In genomic region chr19:6718111-6718740, GRCh38 we compare ENCODE assay signal across 25 cellular contexts. TPM values are rescaled to one million over a fixed set of nuclear protein-coding genes. Genes with fewer than 3 reads are reported as not detected.
DNase-seq lines count a peak whose midpoint lies in the region; ATAC-seq and TF ChIP-seq lines count a peak whose summit lies in the region.
"Had no signal": no experiment of that assay in that cellular context is flagged by ENCODE, and none has a peak within 500 bp of the region (broad histone marks: within the 10 kb centered on the region; RNA-seq: fewer than 3 reads in every experiment).

No MANE protein-coding gene starts in this region.

- no peak overlapping the region for H4K8ac ChIP-seq in neuronal stem cell (ENCODE audit: low read depth, low read length)

- H2BK120ac ChIP-seq in neuronal stem cell (ENCODE audit: low read depth, low read length), result peak overlapping the region; percentile 67

- no peak overlapping the region for H3K4ac ChIP-seq in neuronal stem cell (ENCODE audit: low read length)

- H3K9me3 ChIP-seq in endodermal cell (ENCODE audit: control insufficient read depth, low read length) (peaks cover 5% of the 10 kb centered on the region), neuronal stem cell (replicated peaks in 1 of 2; ENCODE audit: control insufficient read depth in 2 of 2, insufficient read depth in 1 of 2, low read depth in 1 of 2, low read length in 2 of 2) (peaks cover 0 to 5% of the 10 kb centered on the region in 2 donors)
- H3K9me3 ChIP-seq: stomach had no signal

- H2BK5ac ChIP-seq in neuronal stem cell (ENCODE audit: low read length), result no peak overlapping the region

- no peak overlapping the region for H2BK12ac ChIP-seq in neuronal stem cell (ENCODE audit: low read length)

- no peak overlapping the region for H3K27ac ChIP-seq in endodermal cell (ENCODE audit: low read depth, low read length)
- H3K27ac ChIP-seq in neuronal stem cell (replicated peaks; ENCODE audit: low read length), result no peak overlapping the region
- H3K27ac ChIP-seq: stomach had no signal

- no peak for ATAC-seq in GM18858 (IDR thresholded peaks at IDR 0.05; ENCODE audit: unreplicated experiment)

- no peak overlapping the region for H2AFZ ChIP-seq in neuronal stem cell (ENCODE audit: low read length)

- H3K27me3 ChIP-seq in endodermal cell (ENCODE audit: control insufficient read depth, insufficient read depth, low read length, poor library complexity, severe bottlenecking), result no peaks in the 10 kb centered on the region
- peaks cover 0 to 5% (median 0%) of the 10 kb centered on the region in 3 experiments for H3K27me3 ChIP-seq in neuronal stem cell (ENCODE audit: control insufficient read depth in 3 of 3, insufficient read depth in 3 of 3, low read depth in 1 of 3, low read length in 3 of 3)

- peak overlapping the region; percentile 77 for H3K18ac ChIP-seq in neuronal stem cell (ENCODE audit: low read length)

- H3K27me3 Mint-ChIP-seq in endodermal cell (ENCODE audit: insufficient read depth), result peaks cover 5% of the 10 kb centered on the region

- no peak overlapping the region for H3K27ac Mint-ChIP-seq in endodermal cell
- H3K27ac Mint-ChIP-seq: activated T-helper 2 cell treated with anti-CD3 and anti-CD28 coated beads, Interferon-gamma antibody, Interleukin-2, Interleukin-4, amounts not matched to agents 10 μg/mL and 5 μg/mL and 100 μg/mL, durations not matched to agents 14 hours and 24 hours and 36 hours; mesothelial cell of epicardium had no signal

- no peak overlapping the region for H2BK15ac ChIP-seq in neuronal stem cell (ENCODE audit: low read length)

- peaks cover 3% of the 10 kb centered on the region for H3K4me1 Mint-ChIP-seq in endodermal cell

- TF ChIP-seq CTCF in endodermal cell (conservative IDR thresholded peaks at IDR 0.05), result no peak

- no peaks in the 10 kb centered on the region for H3K4me1 ChIP-seq in endodermal cell (ENCODE audit: control insufficient read depth, insufficient read depth, low read length)
- H3K4me1 ChIP-seq in neuronal stem cell (ENCODE audit: control insufficient read depth in 2 of 2, insufficient read depth in 1 of 2, low read depth in 1 of 2, low read length in 2 of 2), result no peaks in the 10 kb centered on the region

- WGBS in endodermal cell (ENCODE audit: insufficient coverage in 1 of 2, insufficient read length in 1 of 2), 2 experiments, result 91 to 93% methylated on average over 13 to 23 of the region's 23 CpGs
- no CpG with 5 or more reads among the region's 23 CpGs for WGBS in neuronal stem cell (ENCODE audit: extremely low coverage in 2 of 2, insufficient read length in 2 of 2, insufficient replicate concordance in 1 of 2), 2 donors

- H3K23ac ChIP-seq in neuronal stem cell (ENCODE audit: low read depth, low read length, poor library complexity), result peak overlapping the region; percentile 69

- peak; percentile 26 for DNase-seq in activated naive CD4-positive, alpha-beta T cell treated with anti-CD3 and anti-CD28 coated beads, Interleukin-2, amount 50 U/mL, for 16 hours
- DNase-seq in activated naive CD4-positive, alpha-beta T cell (lab: John Stamatoyannopoulos, UW), result no peak
- peak; percentile 72 for DNase-seq in endodermal cell
- DNase-seq in neuronal stem cell (ENCODE audit: low spot score), result no peak
- DNase-seq in NCI-H345 treated with DMSO at 0.1 percent for 48 hours (lab: John Stamatoyannopoulos, UW; ENCODE audit: unreplicated experiment), result no peak
- DNase-seq: amniotic stem cell; central memory CD4-positive, alpha-beta T cell; DMS79; effector CD4-positive, alpha-beta T cell; HCEC 1CT; kidney glomerular epithelial cell; NCI-H1092; NCI-H2107; NCI-H526 treated with DMSO at 0.1 percent for 48 hours; SIG-M5; stomach had no signal

- H3K9me3 Mint-ChIP-seq in endodermal cell, result peaks cover 10% of the 10 kb centered on the region
- H3K9me3 Mint-ChIP-seq: activated T-helper 2 cell treated with anti-CD3 and anti-CD28 coated beads, Interferon-gamma antibody, Interleukin-2, Interleukin-4, amounts not matched to agents 10 μg/mL and 5 μg/mL and 100 μg/mL, durations not matched to agents 14 hours and 24 hours and 36 hours; mesothelial cell of epicardium had no signal

- no peak overlapping the region for H3K4me3 Mint-ChIP-seq in endodermal cell
- H3K4me3 Mint-ChIP-seq: CD4-positive, CD25-positive, alpha-beta regulatory T cell; mesothelial cell of epicardium; neural crest cell; WTC11 had no signal

- H3K9ac ChIP-seq in endodermal cell (ENCODE audit: extremely low read depth, low read length, poor library complexity, severe bottlenecking) (no peak overlapping the region), neuronal stem cell (ENCODE audit: low read depth, low read length, poor library complexity) (no peak overlapping the region)

- peaks cover 3% of the 10 kb centered on the region for H3K79me1 ChIP-seq in neuronal stem cell (ENCODE audit: low read depth, low read length)

- H4K91ac ChIP-seq in neuronal stem cell (ENCODE audit: low read depth, low read length, poor library complexity), result no peak overlapping the region

- no peak overlapping the region for H3K14ac ChIP-seq in neuronal stem cell (ENCODE audit: low read length)

- H3K4me2 ChIP-seq in neuronal stem cell (ENCODE audit: insufficient read depth, low read length, poor library complexity, severe bottlenecking), result no peak overlapping the region

- no peaks in the 10 kb centered on the region for H3K36me3 Mint-ChIP-seq in endodermal cell (ENCODE audit: low read depth)
- H3K36me3 Mint-ChIP-seq: CD4-positive, CD25-positive, alpha-beta regulatory T cell; mesothelial cell of epicardium; WTC11 had no signal

- peak overlapping the region; percentile 13 for H2AK5ac ChIP-seq in neuronal stem cell (ENCODE audit: low read depth, low read length)

- H3K4me3 ChIP-seq in endodermal cell (ENCODE audit: low read length), result no peak overlapping the region
- H3K4me3 ChIP-seq in neuronal stem cell (ENCODE audit: low read length in 2 of 2), result no peak overlapping the region

- H3K36me3 ChIP-seq in endodermal cell (ENCODE audit: control insufficient read depth, insufficient read depth, low read length) (no peaks in the 10 kb centered on the region), neuronal stem cell (replicated peaks in 1 of 2; ENCODE audit: control insufficient read depth in 2 of 2, insufficient read depth in 2 of 2, low read length in 2 of 2) (no peaks in the 10 kb centered on the region)
- H3K36me3 ChIP-seq: stomach had no signal

RNA-seq across cellular contexts. Expression of gene C3, which starts 2.2 kb away (rescaled TPM):
- 10 to 100 TPM; 13.7 to 23.5 TPM for total RNA-seq in endodermal cell
- polyA plus RNA-seq in endodermal cell (2013, experiment 1 of 2), result 1.6 TPM
- 1.8 TPM for polyA plus RNA-seq in endodermal cell (2013, experiment 2 of 2)
- polyA plus RNA-seq in neuronal stem cell (2013, experiment 1 of 2), result 0.21 TPM
- 0.64 TPM for polyA plus RNA-seq in neuronal stem cell (2013, experiment 2 of 2)
- total RNA-seq: CD4-positive, CD25-positive, alpha-beta regulatory T cell had no signal
- polyA plus RNA-seq: CD4-positive, CD25-positive, alpha-beta regulatory T cell had no signal

RNA-seq across cellular contexts. Expression of gene GPR108, which starts 19.2 kb away (rescaled TPM):
- total RNA-seq in endodermal cell, result 10 to 100 TPM; 61.4 to 67.2 TPM
- polyA plus RNA-seq in endodermal cell (2013, experiment 1 of 2), result 36.8 TPM
- 36.6 TPM for polyA plus RNA-seq in endodermal cell (2013, experiment 2 of 2)
- polyA plus RNA-seq in neuronal stem cell (2013, experiment 1 of 2), result 54.3 TPM
- 53.1 TPM for polyA plus RNA-seq in neuronal stem cell (2013, experiment 2 of 2)

RNA-seq across cellular contexts. Expression of gene TRIP10, which starts 21.3 kb away (rescaled TPM):
- 100 to 1,000 TPM; 111 to 116 TPM for total RNA-seq in endodermal cell
- 61.0 TPM for polyA plus RNA-seq in endodermal cell (2013, experiment 1 of 2)
- polyA plus RNA-seq in endodermal cell (2013, experiment 2 of 2), result 65.1 TPM
- 49.7 TPM for polyA plus RNA-seq in neuronal stem cell (2013, experiment 1 of 2)
- polyA plus RNA-seq in neuronal stem cell (2013, experiment 2 of 2), result 50.0 TPM

RNA-seq across cellular contexts. Expression of gene TNFSF14, which starts 48.3 kb away (rescaled TPM):
- total RNA-seq in endodermal cell, result under 1 TPM; 0.18 to 0.88 TPM
- 0.11 TPM for polyA plus RNA-seq in endodermal cell (2013, experiment 1 of 2)
- not detected for polyA plus RNA-seq in endodermal cell (2013, experiment 2 of 2)
- not detected for polyA plus RNA-seq in neuronal stem cell (2013, experiment 1 of 2)
- under 0.01 TPM for polyA plus RNA-seq in neuronal stem cell (2013, experiment 2 of 2)
- total RNA-seq: A673, fibroblast of lung, neural crest cell, OCI-LY7 had no signal
- polyA plus RNA-seq: fibroblast of lung had no signal

RNA-seq across cellular contexts. Expression of gene SH2D3A, which starts 49.0 kb away (rescaled TPM):
- total RNA-seq in endodermal cell, result 10 to 100 TPM; 10.7 to 16.4 TPM
- 1.0 TPM for polyA plus RNA-seq in endodermal cell (2013, experiment 1 of 2)
- polyA plus RNA-seq in endodermal cell (2013, experiment 2 of 2), result 1.1 TPM
- polyA plus RNA-seq in neuronal stem cell (2013, experiment 1 of 2), result 0.18 TPM
- 0.14 TPM for polyA plus RNA-seq in neuronal stem cell (2013, experiment 2 of 2)
- total RNA-seq: fibroblast of lung, neural crest cell had no signal
- polyA plus RNA-seq: fibroblast of lung had no signal

Comparison
In these comparisons a context has a peak if more than half of its experiments do, and no peak if none do; other contexts are left out.
1. DNase-seq: peak in activated naive CD4-positive, alpha-beta T cell treated with anti-CD3 and anti-CD28 coated beads, Interleukin-2, amount 50 U/mL, for 16 hours (single experiment) and endodermal cell (single experiment); none in activated naive CD4-positive, alpha-beta T cell (0 of 4), neuronal stem cell (single experiment) and NCI-H345 treated with DMSO at 0.1 percent for 48 hours (single experiment).